16 cellular contexts compared by ENCODE assay signal in genomic region chr12:132739600-132740312, GRCh38.
"Had no signal": no experiment of that assay in that cellular context is flagged by ENCODE, and none has a peak within 500 bp of the region (broad histone marks: within the 10 kb centered on the region; RNA-seq: fewer than 3 reads in every experiment).

No MANE protein-coding gene starts in this region.

- H3K36me3 ChIP-seq: uterus had no signal

- H3K4me3 ChIP-seq: adrenal gland, lung, tibial nerve, uterus had no signal

- DNase-seq: activated CD4-positive, alpha-beta T cell treated with anti-CD3 and anti-CD28 coated beads, Interleukin-2, amount 50 U/mL, for 48 hours; activated CD8-positive, alpha-beta memory T cell treated with anti-CD3 and anti-CD28 coated beads, Interleukin-2, amount 10 ng/mL, durations not matched to agents 7 days and 5 days; activated effector memory CD4-positive, alpha-beta T cell treated with anti-CD3 and anti-CD28 coated beads, Interleukin-2, amount 50 U/mL, for 16 hours; activated T-cell treated with anti-CD3 and anti-CD28 coated beads, Interleukin-2, amount 50 U/mL, for 1 hour; adrenal gland; erythroblast; kidney glomerular epithelial cell; nephron progenitor cell; occipital lobe; stimulated activated CD4-positive, alpha-beta T cell treated with anti-CD3 and anti-CD28 coated beads, Interleukin-2, amount 100 ng/mL, for 24 hours; uterus had no signal

- H3K4me3 Mint-ChIP-seq: activated CD8-positive, alpha-beta memory T cell treated with anti-CD3 and anti-CD28 coated beads, Interleukin-2, amount 10 ng/mL, durations not matched to agents 7 days and 5 days; activated naive CD4-positive, alpha-beta T cell treated with anti-CD3 and anti-CD28 coated beads, Interleukin-2, amount 50 U/mL, for 24 hours; nephron progenitor cell; stimulated activated naive CD8-positive, alpha-beta T cell treated with anti-CD3 and anti-CD28 coated beads, Interleukin-15, Interleukin-2, amounts not matched to agents 100 ng/mL and 50 ng/mL, for 24 hours; T-helper 2 cell treated with Interferon-gamma antibody and Interleukin-4, amounts not matched to agents 5 μg/mL and 100 μg/mL, for 36 hours had no signal

- H3K9me3 Mint-ChIP-seq: activated naive CD4-positive, alpha-beta T cell treated with anti-CD3 and anti-CD28 coated beads, Interleukin-2, amount 50 U/mL, for 24 hours; nephron progenitor cell; stimulated activated naive CD8-positive, alpha-beta T cell treated with anti-CD3 and anti-CD28 coated beads, Interleukin-15, Interleukin-2, amounts not matched to agents 100 ng/mL and 50 ng/mL, for 24 hours; T-helper 2 cell treated with Interferon-gamma antibody and Interleukin-4, amounts not matched to agents 5 μg/mL and 100 μg/mL, for 36 hours had no signal

- H3K4me1 ChIP-seq: adrenal gland, tibial nerve, uterus had no signal

- H3K27ac Mint-ChIP-seq: activated CD8-positive, alpha-beta memory T cell treated with anti-CD3 and anti-CD28 coated beads, Interleukin-2, amount 10 ng/mL, durations not matched to agents 7 days and 5 days; activated naive CD4-positive, alpha-beta T cell treated with anti-CD3 and anti-CD28 coated beads, Interleukin-2, amount 50 U/mL, for 24 hours; stimulated activated naive CD8-positive, alpha-beta T cell treated with anti-CD3 and anti-CD28 coated beads, Interleukin-15, Interleukin-2, amounts not matched to agents 100 ng/mL and 50 ng/mL, for 24 hours; T-helper 2 cell treated with Interferon-gamma antibody and Interleukin-4, amounts not matched to agents 5 μg/mL and 100 μg/mL, for 36 hours had no signal

- H3K4me1 Mint-ChIP-seq: nephron progenitor cell had no signal

- H3K27me3 ChIP-seq: adrenal gland, tibial nerve, uterus had no signal

- H3K27me3 Mint-ChIP-seq: activated CD8-positive, alpha-beta memory T cell treated with anti-CD3 and anti-CD28 coated beads, Interleukin-2, amount 10 ng/mL, durations not matched to agents 7 days and 5 days; activated naive CD4-positive, alpha-beta T cell treated with anti-CD3 and anti-CD28 coated beads, Interleukin-2, amount 50 U/mL, for 24 hours; stimulated activated naive CD8-positive, alpha-beta T cell treated with anti-CD3 and anti-CD28 coated beads, Interleukin-15, Interleukin-2, amounts not matched to agents 100 ng/mL and 50 ng/mL, for 24 hours had no signal

- H3K9me3 ChIP-seq: adrenal gland, tibial nerve, uterus had no signal

- H3K27ac ChIP-seq: adrenal gland, tibial nerve, uterus had no signal
